Comparison of ENCODE assay signal across 24 cellular contexts in the genomic region with DNA sequence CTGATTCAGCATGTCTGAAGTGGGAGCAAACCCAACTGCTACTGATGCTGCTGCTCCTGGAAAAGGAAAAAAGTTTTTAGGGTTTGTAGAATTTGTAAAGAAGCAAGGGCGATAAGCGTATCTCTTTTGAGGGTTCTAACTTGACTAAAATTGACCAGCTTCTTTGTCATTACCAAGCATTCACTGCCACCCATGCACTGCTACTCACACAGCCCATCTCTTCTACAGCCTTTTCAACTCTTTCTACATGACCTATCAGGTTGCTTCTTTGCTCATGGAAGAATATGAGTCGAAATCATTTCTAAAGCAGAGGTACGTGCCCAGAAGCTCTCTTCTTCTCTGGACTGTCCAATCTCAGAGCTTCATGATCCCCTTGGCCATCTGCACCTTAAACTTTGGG.
DNase-seq lines count a peak whose midpoint lies in the region; ATAC-seq, FAIRE-seq and TF ChIP-seq lines count a peak whose summit lies in the region.
"Had no signal": no experiment of that assay in that cellular context is flagged by ENCODE, and none has a peak within 500 bp of the region (broad histone marks: within the 10 kb centered on the region; RNA-seq: fewer than 3 reads in every experiment).

No MANE protein-coding gene starts in this region.

- intact Hi-C loops in aorta (cut with DNase I) = no loop called here

- DNase-seq in GM23338 (ENCODE audit: low spot score) (peak; percentile 14), WTC11 (ENCODE audit: low spot score) (no peak), medulla oblongata (ENCODE audit: extremely low spot score) (no peak), aorta (no peak), GM12891 (ENCODE audit: insufficient read length, low spot score) (no peak)
- DNase-seq: AML-193; Caco-2; Calu3; CD4-positive, alpha-beta T cell; CD8-positive, alpha-beta T cell; DMS79 treated with DMSO at 0.1 percent for 48 hours; GF-D8 had no signal

- no peaks in the 10 kb centered on the region for H3K79me2 ChIP-seq in GM23338 (replicated peaks; ENCODE audit: insufficient read depth)

- H4K20me1 ChIP-seq in GM23338 (replicated peaks; ENCODE audit: insufficient read depth) = 0 out of 2 replicates have a peak, but pooled peaks cover 4% of the 10 kb centered on the region
- H4K20me1 ChIP-seq: BLaER1 treated with 17β-estradiol and CSF1 and Interleukin-3, amounts not matched to agents 10 nM and 100 nM had no signal

- no peaks in the 10 kb centered on the region for H3K9me3 ChIP-seq in HUES48 (ENCODE audit: control insufficient read depth, insufficient read depth, low read length)
- no peaks in the 10 kb centered on the region for H3K9me3 ChIP-seq in iPS-18a (ENCODE audit: control insufficient read depth, low read depth, low read length)
- H3K9me3 ChIP-seq in aorta (ENCODE audit: control insufficient read depth, low read length) = no peaks in the 10 kb centered on the region
- H3K9me3 ChIP-seq: A549; BLaER1 treated with 17β-estradiol and CSF1 and Interleukin-3, amounts not matched to agents 10 nM and 100 nM; Caco-2 had no signal

- TF ChIP-seq CTCF in GM23338 (conservative IDR thresholded peaks at IDR 0.05; ENCODE audit: low read depth in 2 of 2) (no peak), WTC11 (IDR thresholded peaks at IDR 0.05) (no peak)

- no peak for FAIRE-seq in GM12891 (lab: Jason Lieb, UNC)
- FAIRE-seq: A549, G401.6, GM12892, GM18507, GM19239 had no signal

- H3K9me3 Mint-ChIP-seq in GM23338 (peaks cover 2% of the 10 kb centered on the region; the same call in 1 of the 3 replicates), WTC11 (no peaks in the 10 kb centered on the region)

- TF ChIP-seq POLR2A in GM12891 (IDR thresholded peaks at IDR 0.05; ENCODE audit: low read depth, low read length) = no peak

- H3K27me3 Mint-ChIP-seq in GM23338 (ENCODE audit: insufficient read depth, low read depth, poor library complexity) = peaks cover 63% of the 10 kb centered on the region
- H3K27me3 Mint-ChIP-seq in WTC11 (ENCODE audit: low read depth) = peaks cover 86% of the 10 kb centered on the region
- H3K27me3 Mint-ChIP-seq: B cell; CD4-positive, alpha-beta T cell had no signal

- H3K36me3 ChIP-seq in GM23338 (ENCODE audit: insufficient read depth) (no peaks in the 10 kb centered on the region), HUES48 (ENCODE audit: control insufficient read depth, insufficient read depth, low read length) (no peaks in the 10 kb centered on the region), iPS-18a (ENCODE audit: control insufficient read depth, low read depth, low read length) (no peaks in the 10 kb centered on the region), aorta (ENCODE audit: control insufficient read depth in 1 of 2, insufficient read depth in 2 of 2, low read length in 1 of 2) (no peaks in the 10 kb centered on the region)
- H3K36me3 ChIP-seq: BLaER1 treated with 17β-estradiol and CSF1 and Interleukin-3, amounts not matched to agents 10 nM and 100 nM had no signal

- peaks cover 99% of the 10 kb centered on the region for H3K27me3 ChIP-seq in GM23338 (ENCODE audit: insufficient read depth)
- peaks cover 69% of the 10 kb centered on the region for H3K27me3 ChIP-seq in HUES48 (ENCODE audit: control insufficient read depth, insufficient read depth, low read length)
- peaks cover 64% of the 10 kb centered on the region for H3K27me3 ChIP-seq in iPS-18a (ENCODE audit: control insufficient read depth, insufficient read depth, low read length)
- H3K27me3 ChIP-seq in aorta (ENCODE audit: control insufficient read depth in 1 of 2, insufficient read depth in 2 of 2, low read length in 1 of 2) = peaks cover 0 to 2% of the 10 kb centered on the region in 2 donors
- H3K27me3 ChIP-seq: BLaER1 treated with 17β-estradiol and CSF1 and Interleukin-3, amounts not matched to agents 10 nM and 100 nM had no signal

- H3K4me2 ChIP-seq in GM23338 = peak overlapping the region; percentile 59
- H3K4me2 ChIP-seq: A549; BLaER1 treated with 17β-estradiol and CSF1 and Interleukin-3, amounts not matched to agents 10 nM and 100 nM had no signal

- H3K27ac ChIP-seq in GM23338 (ENCODE audit: low read depth) (no peak overlapping the region), HUES48 (ENCODE audit: low read depth, low read length) (no peak overlapping the region), iPS-18a (ENCODE audit: low read length) (no peak overlapping the region), aorta (ENCODE audit: low read depth in 1 of 2, low read length in 2 of 2) (no peak overlapping the region)
- H3K27ac ChIP-seq: 22Rv1; A549; BLaER1 treated with 17β-estradiol and CSF1 and Interleukin-3, amounts not matched to agents 10 nM and 100 nM; C4-2B had no signal

- no peak overlapping the region for H3K27ac Mint-ChIP-seq in GM23338
- no peak overlapping the region for H3K27ac Mint-ChIP-seq in WTC11
- H3K27ac Mint-ChIP-seq: B cell; CD4-positive, alpha-beta T cell; CD8-positive, alpha-beta T cell had no signal

- no peaks in the 10 kb centered on the region for H3K9me2 ChIP-seq in GM23338 (ENCODE audit: insufficient read depth)

- H3K4me1 Mint-ChIP-seq in GM23338 (peaks cover 55% of the 10 kb centered on the region), WTC11 (peaks cover 65% of the 10 kb centered on the region)
- H3K4me1 Mint-ChIP-seq: B cell had no signal

- H3F3A ChIP-seq in GM23338 (replicated peaks; ENCODE audit: low read depth) = 0 out of 2 replicates have a peak, but pooled peaks cover 3% of the 10 kb centered on the region

- ATAC-seq in GM23338 (peak; percentile 62), WTC11 (peak; percentile 56), aorta (ENCODE audit: low FRiP score) (no peak), GM18870 (IDR thresholded peaks at IDR 0.05; ENCODE audit: unreplicated experiment) (no peak)
- ATAC-seq: A549; CD8-positive, alpha-beta T cell had no signal

- H3K4me3 ChIP-seq in GM23338 = peak overlapping the region; percentile 26; the same call in 1 of the 2 replicates
- H3K4me3 ChIP-seq in HUES48 (ENCODE audit: low read depth, low read length) = peak overlapping the region; percentile 20; the same call in 1 of the 2 replicates
- H3K4me3 ChIP-seq in iPS-18a (ENCODE audit: low read length) = peak overlapping the region; percentile 22
- H3K4me3 ChIP-seq in aorta (ENCODE audit: low read length in 2 of 2) = no peak overlapping the region
- H3K4me3 ChIP-seq: A549; BLaER1 treated with 17β-estradiol and CSF1 and Interleukin-3, amounts not matched to agents 10 nM and 100 nM had no signal

- peaks cover 34% of the 10 kb centered on the region for H3K4me1 ChIP-seq in GM23338 (ENCODE audit: insufficient read depth)
- H3K4me1 ChIP-seq in HUES48 (ENCODE audit: control insufficient read depth, insufficient read depth, low read length) = peaks cover 38% of the 10 kb centered on the region
- peaks cover 24% of the 10 kb centered on the region for H3K4me1 ChIP-seq in iPS-18a (ENCODE audit: control insufficient read depth, low read depth, low read length)
- H3K4me1 ChIP-seq in aorta (ENCODE audit: control insufficient read depth in 1 of 2, insufficient read depth in 2 of 2, low read length in 2 of 2) = no peaks in the 10 kb centered on the region
- H3K4me1 ChIP-seq: A549; BLaER1 treated with 17β-estradiol and CSF1 and Interleukin-3, amounts not matched to agents 10 nM and 100 nM; Caco-2 had no signal

- CTCF ChIA-PET in WTC11 (lab: Charles Lee) = interaction anchor here (1.1 to 2.8 kb wide), 3 partner anchors 38 to 575 kb away, joined by 3 to 8 read pairs (median 6); no protein-coding TSS in a partner anchor

- POLR2A ChIA-PET in WTC11 (lab: Charles Lee) = no interaction called here

- H3K4me3 Mint-ChIP-seq in GM23338 = no peak overlapping the region
- peak overlapping the region; percentile 55 for H3K4me3 Mint-ChIP-seq in WTC11
- H3K4me3 Mint-ChIP-seq: B cell; CD4-positive, alpha-beta T cell; CD8-positive, alpha-beta T cell had no signal

- H3K9ac ChIP-seq in HUES48 (ENCODE audit: low read depth, low read length) (no peak overlapping the region), iPS-18a (ENCODE audit: low read length) (no peak overlapping the region)
- H3K9ac ChIP-seq: BLaER1 treated with 17β-estradiol and CSF1 and Interleukin-3, amounts not matched to agents 10 nM and 100 nM had no signal

- H3K36me3 Mint-ChIP-seq in GM23338 (ENCODE audit: low read depth) (no peaks in the 10 kb centered on the region), WTC11 (no peaks in the 10 kb centered on the region)
- H3K36me3 Mint-ChIP-seq: CD8-positive, alpha-beta T cell had no signal

- WGBS in aorta, 2 donors = 85 to 89% methylated on average over 4 of the region's 4 CpGs

- H2AFZ ChIP-seq in GM23338 = no peak overlapping the region

TF ChIP-seq in GM23338, 12 proteins besides CTCF, POLR2A, EP300 and RAD21:
- TF ChIP-seq ZNF114 (CRISPR knock-in tag; IDR thresholded peaks at IDR 0.05) (no peak), EZH2phosphoT487 (IDR thresholded peaks at IDR 0.05; ENCODE audit: unreplicated experiment) (no peak), POLR2AphosphoS5 (IDR thresholded peaks at IDR 0.05; ENCODE audit: low read depth) (no peak), STAT1 (IDR thresholded peaks at IDR 0.05; ENCODE audit: unreplicated experiment) (no peak), ZNF331 (CRISPR knock-in tag; IDR thresholded peaks at IDR 0.05; ENCODE audit: low read depth) (no peak), JUNB (IDR thresholded peaks at IDR 0.05; ENCODE audit: unreplicated experiment) (no peak), NANOG (IDR thresholded peaks at IDR 0.05; ENCODE audit: borderline replicate concordance) (no peak)

TF ChIP-seq in WTC11, 78 proteins besides CTCF, POLR2A, EP300 and RAD21 (continues in another document):
- TF ChIP-seq, protein P1, sequence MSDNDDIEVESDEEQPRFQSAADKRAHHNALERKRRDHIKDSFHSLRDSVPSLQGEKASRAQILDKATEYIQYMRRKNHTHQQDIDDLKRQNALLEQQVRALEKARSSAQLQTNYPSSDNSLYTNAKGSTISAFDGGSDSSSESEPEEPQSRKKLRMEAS (CRISPR knock-in tag; IDR thresholded peaks at IDR 0.05) = no peak

TF ChIP-seq in GM12891, 5 proteins besides CTCF, POLR2A, EP300 and RAD21:
- TF ChIP-seq PAX5 (IDR thresholded peaks at IDR 0.05; ENCODE audit: insufficient read depth, low read length, severe bottlenecking) (no peak), TAF1 (IDR thresholded peaks at IDR 0.05; ENCODE audit: low read depth, low read length) (no peak), POU2F2 (IDR thresholded peaks at IDR 0.05; ENCODE audit: low read depth, low read length) (no peak), POLR2AphosphoS5 (IDR thresholded peaks at IDR 0.05; ENCODE audit: low read depth, low read length) (no peak), SPI1 (IDR thresholded peaks at IDR 0.05; ENCODE audit: low read depth, low read length) (no peak)

Comparison
In these comparisons a context has a peak if more than half of its experiments do, and no peak if none do; other contexts are left out.
1. ATAC-seq: peak in GM23338 (single experiment) and WTC11 (single experiment); none in aorta (single experiment) and GM18870 (single experiment).
2. H3K4me3 ChIP-seq: peak in GM23338 (single experiment), HUES48 (single experiment) and iPS-18a (single experiment); none in aorta (0 of 2).